Comparison of ENCODE assay signal across 9 cellular contexts in genomic region chr20:25319241-25320034, GRCh38.
DNase-seq lines count a peak whose midpoint lies in the region; ATAC-seq and TF ChIP-seq lines count a peak whose summit lies in the region.
"Had no signal": no experiment of that assay in that cellular context is flagged by ENCODE, and none has a peak within 500 bp of the region (broad histone marks: within the 10 kb centered on the region; RNA-seq: fewer than 3 reads in every experiment).

No MANE protein-coding gene starts in this region.

- TF ChIP-seq CTCF in RWPE1 (conservative IDR thresholded peaks at IDR 0.05; ENCODE audit: low read depth) (no peak), type B pancreatic cell (conservative IDR thresholded peaks at IDR 0.05) (no peak), GM13977 (IDR thresholded peaks at IDR 0.05; ENCODE audit: extremely low read depth, insufficient read depth, missing control alignments) (no peak)

- WGBS in neuronal stem cell (ENCODE audit: extremely low coverage in 2 of 2, insufficient read length in 2 of 2, insufficient replicate concordance in 1 of 2), 2 donors = no CpG with 5 or more reads among the region's 11 CpGs

- no peak overlapping the region for H2AFZ ChIP-seq in neuronal stem cell (ENCODE audit: low read length)

- H3K27me3 Mint-ChIP-seq in type B pancreatic cell = no peaks in the 10 kb centered on the region

- POLR2A ChIA-PET in RWPE1 (lab: Yijun Ruan, JAX; ENCODE audit: low non-redundant PET) = no interaction called here

- no peak overlapping the region for H4K91ac ChIP-seq in neuronal stem cell (ENCODE audit: low read depth, low read length, poor library complexity)

- DNase-seq in RWPE1 (ENCODE audit: low spot score) (no peak), neuronal stem cell (ENCODE audit: low spot score) (no peak), type B pancreatic cell (ENCODE audit: extremely low spot score, unreplicated experiment) (no peak), NCI-H2227 treated with DMSO at 0.1 percent for 48 hours (lab: John Stamatoyannopoulos, UW) (no peak), GM13977 (ENCODE audit: low spot score) (no peak)
- DNase-seq in activated T-cell treated with anti-CD3 and anti-CD28 coated beads, Interleukin-2, amount 50 U/mL, for 1 hour = no peak

- H3K36me3 Mint-ChIP-seq in type B pancreatic cell = peaks cover 21% of the 10 kb centered on the region

- H3K9me3 Mint-ChIP-seq in type B pancreatic cell = no peaks in the 10 kb centered on the region

- no peak overlapping the region for H3K23ac ChIP-seq in neuronal stem cell (ENCODE audit: low read depth, low read length, poor library complexity)

- H4K8ac ChIP-seq in neuronal stem cell (ENCODE audit: low read depth, low read length) = no peak overlapping the region

- H3K4me1 Mint-ChIP-seq in type B pancreatic cell (ENCODE audit: unreplicated experiment) = peaks cover 9% of the 10 kb centered on the region

- no peak overlapping the region for H3K4me3 ChIP-seq in neuronal stem cell (ENCODE audit: low read length in 2 of 2)
- H3K4me3 ChIP-seq: breast epithelium had no signal

- no peak overlapping the region for H2BK5ac ChIP-seq in neuronal stem cell (ENCODE audit: low read length)

- TF ChIP-seq POLR2A in GM18505 (IDR thresholded peaks at IDR 0.05; ENCODE audit: borderline replicate concordance, extremely low read depth, insufficient read depth, insufficient read length) = no peak

- H3K4me2 ChIP-seq in neuronal stem cell (ENCODE audit: insufficient read depth, low read length, poor library complexity, severe bottlenecking) = no peak overlapping the region

- ATAC-seq in GM18505 (IDR thresholded peaks at IDR 0.05; ENCODE audit: unreplicated experiment) (peak; percentile 13), HG02981 (IDR thresholded peaks at IDR 0.05; ENCODE audit: unreplicated experiment) (peak; percentile 14)

- H3K4me3 Mint-ChIP-seq in type B pancreatic cell = no peak overlapping the region

- CTCF ChIA-PET in RWPE1 (lab: Yijun Ruan, JAX) = interaction anchor here (0.6 to 1.0 kb wide), 4 partner anchors 36 to 258 kb away, joined by 4 to 6 read pairs (median 5); no protein-coding TSS in a partner anchor

- H3K14ac ChIP-seq in neuronal stem cell (ENCODE audit: low read length) = no peak overlapping the region

- peaks cover 2% of the 10 kb centered on the region for H3K79me1 ChIP-seq in neuronal stem cell (ENCODE audit: low read depth, low read length)

- H3K9me3 ChIP-seq in neuronal stem cell (replicated peaks in 1 of 2; ENCODE audit: control insufficient read depth in 2 of 2, insufficient read depth in 1 of 2, low read depth in 1 of 2, low read length in 2 of 2) = no peaks in the 10 kb centered on the region
- H3K9me3 ChIP-seq: breast epithelium had no signal

- peak overlapping the region; percentile 33 for H2AK5ac ChIP-seq in neuronal stem cell (ENCODE audit: low read depth, low read length)

- no peak overlapping the region for H2BK15ac ChIP-seq in neuronal stem cell (ENCODE audit: low read length)

- in situ Hi-C loops in GM13977 (cut with MboI; ENCODE audit: low pct_unique_long_range_greater_than_20kb, low sequenced_read_pairs, unreplicated experiment) = no loop called here

- no peak overlapping the region for H3K4ac ChIP-seq in neuronal stem cell (ENCODE audit: low read length)

- peaks cover 0 to 3% of the 10 kb centered on the region in 2 donors for H3K4me1 ChIP-seq in neuronal stem cell (ENCODE audit: control insufficient read depth in 2 of 2, insufficient read depth in 1 of 2, low read depth in 1 of 2, low read length in 2 of 2)
- H3K4me1 ChIP-seq: breast epithelium had no signal

- H3K27me3 ChIP-seq in neuronal stem cell (ENCODE audit: control insufficient read depth in 3 of 3, insufficient read depth in 3 of 3, low read depth in 1 of 3, low read length in 3 of 3) = peaks cover 0 to 2% (median 0%) of the 10 kb centered on the region in 3 experiments
- H3K27me3 ChIP-seq: breast epithelium had no signal

- no peak overlapping the region for H2BK120ac ChIP-seq in neuronal stem cell (ENCODE audit: low read depth, low read length)

- no peak overlapping the region for H2BK12ac ChIP-seq in neuronal stem cell (ENCODE audit: low read length)

- peaks cover 14 to 42% of the 10 kb centered on the region in 2 donors for H3K36me3 ChIP-seq in neuronal stem cell (replicated peaks in 1 of 2; ENCODE audit: control insufficient read depth in 2 of 2, insufficient read depth in 2 of 2, low read length in 2 of 2)
- H3K36me3 ChIP-seq: breast epithelium had no signal

- peak overlapping the region; percentile 15 for H3K27ac ChIP-seq in RWPE1
- H3K27ac ChIP-seq in neuronal stem cell (replicated peaks; ENCODE audit: low read length) = no peak overlapping the region
- H3K27ac ChIP-seq: breast epithelium had no signal

- no peak overlapping the region for H3K9ac ChIP-seq in neuronal stem cell (ENCODE audit: low read depth, low read length, poor library complexity)

- H3K18ac ChIP-seq in neuronal stem cell (ENCODE audit: low read length) = no peak overlapping the region

- H3K27ac Mint-ChIP-seq in type B pancreatic cell = no peak overlapping the region
